In genomic region chr12:14399871-14400270, GRCh38 we compare ENCODE assay signal across 11 cellular contexts. TPM values are rescaled to one million over a fixed set of nuclear protein-coding genes. Genes with fewer than 3 reads are reported as not detected.
DNase-seq lines count a peak whose midpoint lies in the region; ATAC-seq and TF ChIP-seq lines count a peak whose summit lies in the region.
"Had no signal": no experiment of that assay in that cellular context is flagged by ENCODE, and none has a peak within 500 bp of the region (broad histone marks: within the 10 kb centered on the region; RNA-seq: fewer than 3 reads in every experiment).

No MANE protein-coding gene starts in this region.

- H3K9me3 ChIP-seq in mammary epithelial cell (replicated peaks; ENCODE audit: insufficient read depth, low read length) (no peaks in the 10 kb centered on the region), osteoblast (ENCODE audit: low read depth, low read length) (no peaks in the 10 kb centered on the region)

- H2AFZ ChIP-seq in mammary epithelial cell (ENCODE audit: low read depth, low read length) (no peak overlapping the region), osteoblast (ENCODE audit: low read length) (no peak overlapping the region)
- H2AFZ ChIP-seq: parathyroid adenoma had no signal

- H4K20me1 ChIP-seq in mammary epithelial cell (ENCODE audit: insufficient read depth, low read length) (no peaks in the 10 kb centered on the region), osteoblast (ENCODE audit: insufficient read depth, low read length) (no peaks in the 10 kb centered on the region)

- CTCF ChIA-PET in mammary epithelial cell (lab: Charles Lee; ENCODE audit: low non-redundant PET), result no interaction called here

- H3K36me3 ChIP-seq in mammary epithelial cell (ENCODE audit: insufficient read depth, low read length) (no peaks in the 10 kb centered on the region), osteoblast (ENCODE audit: insufficient read depth, low read length) (no peaks in the 10 kb centered on the region)
- H3K36me3 ChIP-seq: cardiac muscle cell, MG63 had no signal

- WGBS in mammary epithelial cell (ENCODE audit: low coverage, missing lambda C conversion rate), result 55% methylated on average over 3 of the region's 3 CpGs

- peak; percentile 81 for DNase-seq in EL
- peak; percentile 69 for DNase-seq in NCI-H226
- peak; percentile 72 for DNase-seq in mammary epithelial cell
- peak; percentile 55 for DNase-seq in osteoblast (ENCODE audit: insufficient read length, low spot score, missing footprints)
- no peak for DNase-seq in SKM-1 treated with dmso at 0.1 percent for 144 hours (lab: John Stamatoyannopoulos, UW; ENCODE audit: unreplicated experiment)
- DNase-seq in OCI-M2 (lab: John Stamatoyannopoulos, UW; ENCODE audit: unreplicated experiment), result no peak
- DNase-seq in NCI-H2196 treated with DMSO at 0.1 percent for 48 hours (lab: John Stamatoyannopoulos, UW; ENCODE audit: unreplicated experiment), result no peak
- DNase-seq: MG63 had no signal

- no peak for TF ChIP-seq CTCF in mammary epithelial cell (conservative IDR thresholded peaks at IDR 0.05 in 1 of 2, IDR thresholded peaks at IDR 0.05 in 1 of 2; ENCODE audit: extremely low read depth in 1 of 2, insufficient read depth in 1 of 2, low read depth in 1 of 2, low read length in 2 of 2)
- no peak for TF ChIP-seq CTCF in osteoblast (IDR thresholded peaks at IDR 0.05; ENCODE audit: extremely low read depth, low read depth, low read length)

- intact Hi-C loops in mammary epithelial cell (cut with micrococcal nuclease), result loop anchor here (5.0 kb wide), 1 partner anchor 33 kb away; the partner anchor contains the start of gene ATF7IP

- H3K4me2 ChIP-seq in mammary epithelial cell (ENCODE audit: insufficient read depth, low read depth, low read length) (peak overlapping the region; percentile 69), osteoblast (ENCODE audit: insufficient read depth, low read length) (peak overlapping the region; percentile 71)

- no peak for ATAC-seq in HG03095 (IDR thresholded peaks at IDR 0.05; ENCODE audit: unreplicated experiment)

- H3K4me1 ChIP-seq in mammary epithelial cell (ENCODE audit: insufficient read depth, low read length), result peaks cover 22% of the 10 kb centered on the region
- peaks cover 29% of the 10 kb centered on the region for H3K4me1 ChIP-seq in osteoblast (ENCODE audit: insufficient read depth, low read length)

- H3K27ac ChIP-seq in mammary epithelial cell (ENCODE audit: insufficient read depth, low read depth, low read length), result peak overlapping the region; percentile 52
- H3K27ac ChIP-seq in osteoblast (ENCODE audit: low read depth, low read length), result peak overlapping the region; percentile 37
- H3K27ac ChIP-seq: cardiac muscle cell, parathyroid adenoma had no signal

- H3K27me3 ChIP-seq in mammary epithelial cell (ENCODE audit: insufficient read depth, low read length) (no peaks in the 10 kb centered on the region), osteoblast (ENCODE audit: insufficient read depth, low read length) (no peaks in the 10 kb centered on the region)
- H3K27me3 ChIP-seq: cardiac muscle cell, MG63 had no signal

- BruUV-seq in mammary epithelial cell (replicated peaks; lab: Mats Ljungman, UMichigan), result no TSS peak

- dilution Hi-C loops in mammary epithelial cell (cut with HindIII; ENCODE audit: low sequenced_read_pairs), result no loop called here

- H3K79me2 ChIP-seq in mammary epithelial cell (ENCODE audit: insufficient read depth, low read length) (peaks cover 94% of the 10 kb centered on the region), osteoblast (ENCODE audit: insufficient read depth, low read length) (peaks cover 98% of the 10 kb centered on the region)

- H3K4me3 ChIP-seq in mammary epithelial cell (replicated peaks in 1 of 3; ENCODE audit: insufficient read depth in 1 of 3, low read depth in 2 of 3, low read length in 3 of 3) (peak overlapping the region; percentile 9 to 42 (median 35)), osteoblast (ENCODE audit: insufficient read depth, low read length) (peak overlapping the region; percentile 46)
- H3K4me3 ChIP-seq: cardiac muscle cell, MG63 had no signal

- in situ Hi-C loops in mammary epithelial cell (cut with MboI; ENCODE audit: low sequenced_read_pairs in 2 of 2), result no loop called here

- peak overlapping the region; percentile 39 for H3K9ac ChIP-seq in mammary epithelial cell (ENCODE audit: insufficient read depth, low read length)
- H3K9ac ChIP-seq: parathyroid adenoma had no signal

RNA-seq across cellular contexts. Expression of gene ATF7IP, which starts 34.4 kb away (rescaled TPM):
- total RNA-seq in mammary epithelial cell (10 to 100 TPM; 33.3 to 41.0 TPM), osteoblast (29.3 and 32.7 TPM in 2 replicates)
- polyA plus RNA-seq in mammary epithelial cell, result 8.2 TPM
- 59.9 TPM for polyA minus RNA-seq in mammary epithelial cell

Comparison
In these comparisons a context has a peak if more than half of its experiments do, and no peak if none do; other contexts are left out.
1. DNase-seq: peak in EL (single experiment), NCI-H226 (single experiment), mammary epithelial cell (single experiment) and osteoblast (single experiment); none in SKM-1 treated with dmso at 0.1 percent for 144 hours (single experiment), OCI-M2 (single experiment) and NCI-H2196 treated with DMSO at 0.1 percent for 48 hours (single experiment).